Comparison of ENCODE assay signal across 19 cellular contexts in the genomic region with DNA sequence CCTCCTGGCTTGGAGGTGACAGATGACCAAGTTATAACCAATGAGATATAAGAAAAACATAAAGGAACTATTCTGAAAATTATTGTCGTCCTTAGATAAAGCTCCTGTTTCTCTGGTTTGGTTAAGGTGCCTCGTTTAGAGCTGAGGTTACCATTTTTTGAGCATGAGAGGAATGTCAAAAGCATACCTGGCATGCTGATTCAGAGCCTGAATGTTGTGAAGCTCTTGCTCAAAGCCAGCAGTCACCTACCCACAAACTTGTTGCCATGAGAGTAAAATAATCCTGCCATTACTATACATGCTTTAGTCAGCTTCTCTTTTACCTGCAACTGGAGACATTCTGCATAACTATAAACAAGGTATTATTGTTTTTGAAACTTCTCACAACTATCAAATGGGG.
"Had no signal": no experiment of that assay in that cellular context is flagged by ENCODE, and none has a peak within 500 bp of the region (broad histone marks: within the 10 kb centered on the region; RNA-seq: fewer than 3 reads in every experiment).

No MANE protein-coding gene starts in this region.

- H3K4me3 Mint-ChIP-seq: naive thymus-derived CD8-positive, alpha-beta T cell; neural crest cell had no signal

- H3K36me3 Mint-ChIP-seq: naive thymus-derived CD8-positive, alpha-beta T cell had no signal

- H3K27ac ChIP-seq: colonic mucosa, heart right ventricle, ovary, upper lobe of left lung, vagina had no signal

- H3K4me3 ChIP-seq: colonic mucosa, heart right ventricle, mucosa of descending colon, ovary, upper lobe of left lung, vagina had no signal

- DNase-seq: cerebellar nuclear complex; colonic mucosa; dermis blood vessel endothelial cell; erythroblast; heart right ventricle; hypothalamus; left colon; mucosa of descending colon; naive thymus-derived CD8-positive, alpha-beta T cell; nucleus accumbens; ovary; right cardiac atrium; small intestine; stimulated activated CD4-positive, alpha-beta T cell treated with anti-CD3 and anti-CD28 coated beads, Interleukin-12 subunit alpha, Interleukin-12 subunit beta, amount 100 ng/mL, for 4 hours; stimulated activated CD4-positive, alpha-beta T cell treated with anti-CD3 and anti-CD28 coated beads, Interleukin-2, amount 100 ng/mL, for 48 hours; stimulated activated naive CD4-positive, alpha-beta T cell treated with Interleukin-2 at 50 U/mL for 16 hours; upper lobe of left lung had no signal

- H3K36me3 ChIP-seq: colonic mucosa, heart right ventricle, ovary, upper lobe of left lung, vagina had no signal

- ATAC-seq: heart right ventricle; left colon; mucosa of descending colon; naive thymus-derived CD8-positive, alpha-beta T cell; right cardiac atrium had no signal

- H3K27me3 ChIP-seq: colonic mucosa, heart right ventricle, ovary, upper lobe of left lung, vagina had no signal

- H3K4me1 ChIP-seq: colonic mucosa, heart right ventricle, upper lobe of left lung, vagina had no signal

- H3K4me1 Mint-ChIP-seq: naive thymus-derived CD8-positive, alpha-beta T cell had no signal

- H3K27ac Mint-ChIP-seq: naive thymus-derived CD8-positive, alpha-beta T cell had no signal

- H3K9me3 Mint-ChIP-seq: neural crest cell had no signal
